1 cellular context compared by ENCODE assay signal in the genomic region with DNA sequence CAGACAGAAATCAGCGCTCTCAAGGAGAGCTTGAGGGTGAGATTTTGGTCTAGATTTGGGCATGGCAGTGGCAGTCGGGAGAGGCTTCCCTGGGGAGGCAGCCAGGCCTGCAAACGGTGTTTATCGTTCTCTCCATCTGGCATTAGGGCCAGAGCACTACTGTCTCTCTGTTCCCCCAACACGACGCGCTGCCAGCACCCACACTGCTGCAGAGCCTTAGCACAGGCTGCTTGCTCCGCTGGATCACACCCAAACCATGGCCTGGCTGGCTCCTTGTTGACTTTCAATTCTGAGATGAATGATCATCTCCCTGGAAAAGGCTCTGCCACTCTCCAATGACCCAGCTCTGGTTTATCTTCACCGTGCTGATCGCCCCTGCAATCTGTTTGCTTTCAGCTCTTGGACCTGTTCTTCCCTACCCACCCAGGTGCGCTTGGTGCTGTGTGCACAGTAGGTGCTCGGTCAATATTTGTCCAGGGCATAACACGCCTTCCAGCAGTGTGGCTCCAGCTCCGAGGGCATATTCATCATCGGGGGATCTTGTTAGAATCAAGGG.
TF ChIP-seq lines count a peak whose summit lies in the region.

No MANE protein-coding gene starts in this region.

TF ChIP-seq in WTC11, 78 proteins besides CTCF, POLR2A, EP300 and RAD21:
- TF ChIP-seq, protein P1, sequence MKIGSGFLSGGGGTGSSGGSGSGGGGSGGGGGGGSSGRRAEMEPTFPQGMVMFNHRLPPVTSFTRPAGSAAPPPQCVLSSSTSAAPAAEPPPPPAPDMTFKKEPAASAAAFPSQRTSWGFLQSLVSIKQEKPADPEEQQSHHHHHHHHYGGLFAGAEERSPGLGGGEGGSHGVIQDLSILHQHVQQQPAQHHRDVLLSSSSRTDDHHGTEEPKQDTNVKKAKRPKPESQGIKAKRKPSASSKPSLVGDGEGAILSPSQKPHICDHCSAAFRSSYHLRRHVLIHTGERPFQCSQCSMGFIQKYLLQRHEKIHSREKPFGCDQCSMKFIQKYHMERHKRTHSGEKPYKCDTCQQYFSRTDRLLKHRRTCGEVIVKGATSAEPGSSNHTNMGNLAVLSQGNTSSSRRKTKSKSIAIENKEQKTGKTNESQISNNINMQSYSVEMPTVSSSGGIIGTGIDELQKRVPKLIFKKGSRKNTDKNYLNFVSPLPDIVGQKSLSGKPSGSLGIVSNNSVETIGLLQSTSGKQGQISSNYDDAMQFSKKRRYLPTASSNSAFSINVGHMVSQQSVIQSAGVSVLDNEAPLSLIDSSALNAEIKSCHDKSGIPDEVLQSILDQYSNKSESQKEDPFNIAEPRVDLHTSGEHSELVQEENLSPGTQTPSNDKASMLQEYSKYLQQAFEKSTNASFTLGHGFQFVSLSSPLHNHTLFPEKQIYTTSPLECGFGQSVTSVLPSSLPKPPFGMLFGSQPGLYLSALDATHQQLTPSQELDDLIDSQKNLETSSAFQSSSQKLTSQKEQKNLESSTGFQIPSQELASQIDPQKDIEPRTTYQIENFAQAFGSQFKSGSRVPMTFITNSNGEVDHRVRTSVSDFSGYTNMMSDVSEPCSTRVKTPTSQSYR (CRISPR knock-in tag; IDR thresholded peaks at IDR 0.05), result no peak
- TF ChIP-seq IRF2 (CRISPR knock-in tag; IDR thresholded peaks at IDR 0.05; ENCODE audit: borderline replicate concordance, low read depth), result no peak
- no peak for TF ChIP-seq JAZF1 (CRISPR knock-in tag; IDR thresholded peaks at IDR 0.05)
- no peak for TF ChIP-seq NFYB (CRISPR knock-in tag; conservative IDR thresholded peaks at IDR 0.05; ENCODE audit: low read depth)
- TF ChIP-seq RORB (CRISPR knock-in tag; IDR thresholded peaks at IDR 0.05), result no peak
- TF ChIP-seq HMGA2 (CRISPR knock-in tag; IDR thresholded peaks at IDR 0.05), result no peak
